Comparison of ENCODE assay signal across 11 cellular contexts in the genomic region with DNA sequence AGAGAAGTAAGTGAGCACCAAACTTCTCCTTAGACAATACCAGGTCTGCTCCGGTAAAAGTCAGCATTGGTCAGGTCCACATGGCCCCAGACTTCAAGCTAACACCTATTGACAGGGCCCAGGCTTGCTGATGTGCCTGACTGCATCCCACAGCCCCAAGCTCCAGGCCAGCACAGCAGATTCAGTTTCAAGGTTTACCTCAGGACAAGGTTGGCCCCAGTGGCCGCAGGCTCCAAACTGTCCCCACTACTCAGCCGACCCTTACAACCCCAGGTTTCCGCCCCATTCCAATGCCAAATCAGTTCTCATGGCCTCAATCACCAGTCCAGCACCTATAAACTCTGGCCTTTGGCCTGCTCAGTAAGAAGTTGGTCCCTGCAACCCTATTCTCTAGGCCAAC. TPM values are rescaled to one million over a fixed set of nuclear protein-coding genes. Genes with fewer than 3 reads are reported as not detected.
"Had no signal": no experiment of that assay in that cellular context is flagged by ENCODE, and none has a peak within 500 bp of the region (broad histone marks: within the 10 kb centered on the region; RNA-seq: fewer than 3 reads in every experiment).

No MANE protein-coding gene starts in this region.

- H3K27ac ChIP-seq: GM23248 had no signal

- H3K4me3 ChIP-seq: GM23248, GM23338, HAP-1 had no signal

- DNase-seq: GM23248, GOT3, H7, H9, HCEC 1CT, HFFc6 had no signal

- H3K4me1 ChIP-seq: HAP-1 had no signal

- H3K9ac ChIP-seq: GM23248 had no signal

- H3K9me3 ChIP-seq: HAP-1 had no signal

- ATAC-seq: GM23338, HCT116 had no signal

- H3K36me3 ChIP-seq: HAP-1 had no signal

- H3K4me2 ChIP-seq: GM23338 had no signal

RNA-seq across cellular contexts. Expression of a gene that starts 39.4 kb away (rescaled TPM):
- total RNA-seq: GM23248, GM23338, H1, H7, H9, HFFc6 had no signal
- polyA plus RNA-seq: GM23248, GM23338, H1 had no signal

RNA-seq across cellular contexts. Expression of a gene that starts 53.3 kb away (rescaled TPM):
- total RNA-seq: GM23248, GM23338, H1, H4, H7, H9, HFFc6 had no signal
- polyA plus RNA-seq: GM23248, GM23338, H1 had no signal
